Comparison of ENCODE assay signal across 8 cellular contexts in the genomic region with DNA sequence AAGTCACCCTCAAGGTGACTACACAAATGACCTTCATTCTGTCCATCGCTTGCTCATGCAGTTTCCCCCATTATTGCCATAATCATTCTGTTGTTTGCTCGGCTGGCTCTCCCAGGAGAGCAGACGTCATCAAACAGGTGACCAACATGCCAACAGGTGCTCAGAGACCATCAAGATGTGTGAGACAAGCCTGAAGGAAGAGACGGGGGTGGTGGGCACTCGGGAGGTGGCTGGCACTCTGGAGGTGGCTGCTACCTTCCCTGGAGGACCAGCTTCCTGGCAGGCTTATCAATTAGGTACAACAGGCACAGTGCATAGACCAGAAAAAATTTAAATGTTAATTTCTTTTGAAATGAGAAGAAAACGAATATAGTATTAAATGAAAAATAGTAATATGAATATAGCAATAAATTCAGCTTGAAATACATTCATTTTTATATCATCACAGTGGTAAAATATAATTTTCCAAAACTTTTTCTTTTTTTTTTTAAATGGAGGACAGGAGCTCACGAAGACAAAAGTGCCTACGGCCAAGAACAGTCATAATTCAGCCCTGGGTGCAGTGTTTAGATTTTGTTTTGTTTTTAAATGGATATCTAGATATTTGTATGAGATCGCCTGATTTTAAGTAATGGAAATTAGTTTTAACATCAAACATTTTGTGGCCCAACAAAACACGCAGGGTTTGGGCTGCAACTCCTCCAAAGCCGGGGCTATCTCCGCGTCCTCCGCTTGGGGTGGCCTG. TPM values are rescaled to one million over a fixed set of nuclear protein-coding genes. Genes with fewer than 3 reads are reported as not detected.
A peak's percentile ranks its signal among the peaks of the same experiment; 100 is the strongest.
DNase-seq lines count a peak whose midpoint lies in the region; ATAC-seq and TF ChIP-seq lines count a peak whose summit lies in the region.

No MANE protein-coding gene starts in this region.

- peak overlapping the region; percentile 54 to 92 (median 78) for H3K4me3 ChIP-seq in dorsolateral prefrontal cortex
- peak overlapping the region; percentile 61 for H3K4me3 ChIP-seq in naive thymus-derived CD4-positive, alpha-beta T cell (ENCODE audit: low read length)

- H3K27ac ChIP-seq in dorsolateral prefrontal cortex: peak overlapping the region; percentile 77 to 100 (median 100)
- peak overlapping the region; percentile 99 for H3K27ac ChIP-seq in naive thymus-derived CD4-positive, alpha-beta T cell (ENCODE audit: low read depth, low read length)

- H3K27ac Mint-ChIP-seq in activated naive CD4-positive, alpha-beta T cell treated with anti-CD3 and anti-CD28 coated beads, Interleukin-2, amount 50 U/mL, for 24 hours: peak overlapping the region; percentile 86
- peak overlapping the region; percentile 82 to 95 (median 91) for H3K27ac Mint-ChIP-seq in naive thymus-derived CD4-positive, alpha-beta T cell

- H3K9me3 ChIP-seq in naive thymus-derived CD4-positive, alpha-beta T cell (ENCODE audit: control insufficient read depth in 2 of 3, low read length in 3 of 3): no peaks in the 10 kb centered on the region

- POLR2A ChIA-PET in naive thymus-derived CD4-positive, alpha-beta T cell (lab: Charles Lee): interaction anchor here (0.6 to 3.5 kb wide), 11 partner anchors 9 to 1358 kb away, joined by 3 to 28 read pairs (median 5); a partner anchor contains a TSS

- no peak for DNase-seq in activated naive CD4-positive, alpha-beta T cell treated with anti-CD3 and anti-CD28 coated beads, Interleukin-2, amount 50 U/mL, for 16 hours
- DNase-seq in OCI-M1 (lab: John Stamatoyannopoulos, UW) (peak; percentile 39), dorsolateral prefrontal cortex (peak in 2 of 10 donors; percentile 11 to 67), occipital lobe (lab: John Stamatoyannopoulos, UW) (no peak), GDM1 (lab: John Stamatoyannopoulos, UW) (no peak), germinal center (ENCODE audit: low spot score) (no peak)
- DNase-seq in naive thymus-derived CD4-positive, alpha-beta T cell: no peak

- intact Hi-C loops in dorsolateral prefrontal cortex (cut with DNase I): loop anchor here in 1 of 2 donors (5.0 to 10.0 kb wide), 3 partner anchors 57 to 315 kb away; a partner anchor contains a TSS
- intact Hi-C loops in naive thymus-derived CD4-positive, alpha-beta T cell (cut with micrococcal nuclease): no loop called here

- ATAC-seq in naive thymus-derived CD4-positive, alpha-beta T cell: no peak

- no peaks in the 10 kb centered on the region for H3K27me3 Mint-ChIP-seq in activated naive CD4-positive, alpha-beta T cell treated with anti-CD3 and anti-CD28 coated beads, Interleukin-2, amount 50 U/mL, for 24 hours
- H3K27me3 Mint-ChIP-seq in naive thymus-derived CD4-positive, alpha-beta T cell: peaks cover 0 to 31% (median 0%) of the 10 kb centered on the region in 5 donors

- peak overlapping the region; percentile 84 for H3K4me3 Mint-ChIP-seq in activated naive CD4-positive, alpha-beta T cell treated with anti-CD3 and anti-CD28 coated beads, Interleukin-2, amount 50 U/mL, for 24 hours
- H3K4me3 Mint-ChIP-seq in naive thymus-derived CD4-positive, alpha-beta T cell: peak overlapping the region; percentile 69 to 87 (median 80)

- peak in 10 of 56 donors; percentile 15 to 42 (median 34) for TF ChIP-seq CTCF in dorsolateral prefrontal cortex (IDR thresholded peaks at IDR 0.05 in 54 of 56, conservative IDR thresholded peaks at IDR 0.05 in 2 of 56; ENCODE audit: low read depth in 1 of 56, partially characterized antibody in 56 of 56)

- H3K36me3 Mint-ChIP-seq in activated naive CD4-positive, alpha-beta T cell treated with anti-CD3 and anti-CD28 coated beads, Interleukin-2, amount 50 U/mL, for 24 hours: no peaks in the 10 kb centered on the region
- H3K36me3 Mint-ChIP-seq in naive thymus-derived CD4-positive, alpha-beta T cell: peaks cover 0 to 3% (median 0%) of the 10 kb centered on the region in 5 donors

- no peaks in the 10 kb centered on the region for H3K27me3 ChIP-seq in dorsolateral prefrontal cortex
- H3K27me3 ChIP-seq in naive thymus-derived CD4-positive, alpha-beta T cell (ENCODE audit: control insufficient read depth in 2 of 2, insufficient read depth in 2 of 2, low read length in 2 of 2): no peaks in the 10 kb centered on the region

- peaks cover 0 to 3% of the 10 kb centered on the region in 2 donors for H3K4me1 ChIP-seq in naive thymus-derived CD4-positive, alpha-beta T cell (ENCODE audit: control insufficient read depth in 2 of 2, insufficient read depth in 2 of 2, low read length in 2 of 2)

- CTCF ChIA-PET in naive thymus-derived CD4-positive, alpha-beta T cell (lab: Charles Lee): interaction anchor here (0.6 kb wide), 1 partner anchor 916 kb away, joined by 6 read pairs; no protein-coding TSS in a partner anchor

- peaks cover 14% of the 10 kb centered on the region for H3K4me1 Mint-ChIP-seq in activated naive CD4-positive, alpha-beta T cell treated with anti-CD3 and anti-CD28 coated beads, Interleukin-2, amount 50 U/mL, for 24 hours
- H3K4me1 Mint-ChIP-seq in naive thymus-derived CD4-positive, alpha-beta T cell: peaks cover 0 to 35% (median 20%) of the 10 kb centered on the region in 7 donors

- H3K36me3 ChIP-seq in naive thymus-derived CD4-positive, alpha-beta T cell (ENCODE audit: control insufficient read depth in 2 of 3, insufficient read depth in 3 of 3, low read length in 3 of 3): no peaks in the 10 kb centered on the region

- no peaks in the 10 kb centered on the region for H3K9me3 Mint-ChIP-seq in activated naive CD4-positive, alpha-beta T cell treated with anti-CD3 and anti-CD28 coated beads, Interleukin-2, amount 50 U/mL, for 24 hours
- H3K9me3 Mint-ChIP-seq in naive thymus-derived CD4-positive, alpha-beta T cell: peaks cover 0 to 7% (median 0%) of the 10 kb centered on the region in 11 donors

RNA-seq across cellular contexts. Expression of a gene that starts 16.9 kb away (rescaled TPM):
- total RNA-seq in dorsolateral prefrontal cortex (1 to 10 TPM in 116 of 120 experiments, under 1 TPM in 4; 0.65 to 6.9 (median 2.5) TPM), occipital lobe (0.62 TPM)
- 1 to 10 TPM in 2 of 5 experiments, under 1 TPM in 1, not detected in 2; 0.82 to 5.1 (median 1.8) TPM for total RNA-seq in naive thymus-derived CD4-positive, alpha-beta T cell
- polyA plus RNA-seq in naive thymus-derived CD4-positive, alpha-beta T cell: under 1 TPM in 1 of 2 donors, not detected in 1; 0.33 TPM

RNA-seq across cellular contexts. Expression of a gene that starts 45.4 kb away (rescaled TPM):
- total RNA-seq in dorsolateral prefrontal cortex: 1 to 10 TPM in 14 of 120 experiments, under 1 TPM in 81, not detected in 25; 0.21 to 1.7 (median 0.58) TPM
- total RNA-seq in naive thymus-derived CD4-positive, alpha-beta T cell: 1 to 10 TPM in 1 of 5 experiments, under 1 TPM in 2, not detected in 2; 0.12 to 3.0 (median 0.37) TPM
- under 1 TPM in 1 of 2 donors, not detected in 1; 0.36 TPM for polyA plus RNA-seq in naive thymus-derived CD4-positive, alpha-beta T cell
- not detected for total RNA-seq in occipital lobe
